8 cellular contexts compared by ENCODE assay signal in the genomic region with DNA sequence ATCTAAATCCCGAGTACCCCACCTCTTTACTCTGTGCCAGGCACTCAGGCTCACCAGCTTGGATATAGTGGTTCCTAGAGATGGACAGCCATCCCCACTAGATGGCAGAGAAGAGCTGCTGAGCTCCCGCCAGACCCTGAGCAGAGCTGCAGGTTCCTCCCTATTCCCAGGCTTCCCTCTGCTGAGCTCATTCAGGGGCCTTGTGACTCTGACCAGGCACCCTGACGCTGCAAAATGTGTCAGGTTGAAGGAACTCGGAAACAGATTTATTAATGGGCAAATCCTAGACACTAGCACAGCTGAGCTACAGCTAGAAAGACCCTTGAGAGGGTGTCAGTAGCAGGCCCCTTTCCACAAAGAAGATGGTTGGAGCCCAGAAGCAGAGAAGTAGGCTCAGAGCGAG. TPM values are rescaled to one million over a fixed set of nuclear protein-coding genes. Genes with fewer than 3 reads are reported as not detected.
DNase-seq lines count a peak whose midpoint lies in the region; ATAC-seq and TF ChIP-seq lines count a peak whose summit lies in the region.

No MANE protein-coding gene starts in this region.

- no peaks in the 10 kb centered on the region for H3K36me3 ChIP-seq in effector memory CD4-positive, alpha-beta T cell (ENCODE audit: control insufficient read depth, insufficient read depth, low read length)
- peaks cover 19% of the 10 kb centered on the region for H3K36me3 ChIP-seq in lower lobe of right lung

- intact Hi-C loops in lower lobe of right lung (cut with DNase I): no loop called here

- no peak overlapping the region for H3K27ac ChIP-seq in effector memory CD4-positive, alpha-beta T cell (ENCODE audit: insufficient read depth, low read length, poor library complexity, severe bottlenecking)
- H3K27ac ChIP-seq in lower lobe of right lung: peak overlapping the region; percentile 76

- no peaks in the 10 kb centered on the region for H3K4me1 ChIP-seq in effector memory CD4-positive, alpha-beta T cell (ENCODE audit: control insufficient read depth, insufficient read depth, low read length, poor library complexity, severe bottlenecking)
- peaks cover 38% of the 10 kb centered on the region for H3K4me1 ChIP-seq in lower lobe of right lung

- no peaks in the 10 kb centered on the region for H3K9me3 ChIP-seq in effector memory CD4-positive, alpha-beta T cell (ENCODE audit: control insufficient read depth, low read length)
- no peaks in the 10 kb centered on the region for H3K9me3 ChIP-seq in lower lobe of right lung

- ATAC-seq in GM18861 (IDR thresholded peaks at IDR 0.05; ENCODE audit: unreplicated experiment) (peak; percentile 77), HG03460 (IDR thresholded peaks at IDR 0.05; ENCODE audit: unreplicated experiment) (peak; percentile 91), lower lobe of right lung (peak; percentile 90 to 91)

- DNase-seq in AG08395 (ENCODE audit: low spot score) (peak; percentile 92), NCI-H526 (lab: John Stamatoyannopoulos, UW) (peak; percentile 7 to 85), lower lobe of right lung (peak; percentile 83)
- DNase-seq in activated CD4-positive, alpha-beta T cell treated with anti-CD3 and anti-CD28 coated beads, Interleukin-2, amount 50 U/mL, for 24 hours (ENCODE audit: low read depth in 1 of 2, low spot score in 1 of 2): peak; percentile 5 to 27
- peak; percentile 13 to 34 (median 16) for DNase-seq in effector memory CD4-positive, alpha-beta T cell
- DNase-seq in stimulated activated CD4-positive, alpha-beta T cell treated with anti-CD3 and anti-CD28 coated beads, TNF-alpha, amount 100 ng/mL, for 1 hour (ENCODE audit: low read depth in 3 of 3, low spot score in 1 of 3): peak in 2 of 3 donors; percentile 17

- TF ChIP-seq CTCF in lower lobe of right lung (IDR thresholded peaks at IDR 0.05): peak; percentile 84

- no peaks in the 10 kb centered on the region for H3K27me3 ChIP-seq in effector memory CD4-positive, alpha-beta T cell (replicated peaks; ENCODE audit: control insufficient read depth, insufficient read depth, low read length, poor library complexity, severe bottlenecking)
- no peaks in the 10 kb centered on the region for H3K27me3 ChIP-seq in lower lobe of right lung (ENCODE audit: low read depth)

- no peak overlapping the region for H3K4me3 ChIP-seq in effector memory CD4-positive, alpha-beta T cell (ENCODE audit: insufficient read depth, low read depth, low read length, poor library complexity, severe bottlenecking)
- H3K4me3 ChIP-seq in lower lobe of right lung: no peak overlapping the region

RNA-seq across cellular contexts. Expression of gene RHO, which starts 38.2 kb away (rescaled TPM):
- total RNA-seq in lower lobe of right lung: not detected

RNA-seq across cellular contexts. Expression of gene IFT122, which starts 50.2 kb away (rescaled TPM):
- 29.9 TPM for total RNA-seq in lower lobe of right lung

RNA-seq across cellular contexts. Expression of gene MBD4, which starts 50.5 kb away (rescaled TPM):
- total RNA-seq in lower lobe of right lung: 38.8 TPM

RNA-seq across cellular contexts. Expression of gene H1-8, which starts 52.7 kb away (rescaled TPM):
- total RNA-seq in lower lobe of right lung: not detected

Comparison
In these comparisons a context has a peak if more than half of its experiments do, and no peak if none do; other contexts are left out.
1. DNase-seq: peak in every context shown above with its lines; median percentile 92 in AG08395; 83 in lower lobe of right lung; 46 in NCI-H526; 17 in stimulated activated CD4-positive, alpha-beta T cell treated with anti-CD3 and anti-CD28 coated beads, TNF-alpha, amount 100 ng/mL, for 1 hour; 16 in activated CD4-positive, alpha-beta T cell treated with anti-CD3 and anti-CD28 coated beads, Interleukin-2, amount 50 U/mL, for 24 hours; 16 in effector memory CD4-positive, alpha-beta T cell.